16 cellular contexts compared by ENCODE assay signal in the genomic region with DNA sequence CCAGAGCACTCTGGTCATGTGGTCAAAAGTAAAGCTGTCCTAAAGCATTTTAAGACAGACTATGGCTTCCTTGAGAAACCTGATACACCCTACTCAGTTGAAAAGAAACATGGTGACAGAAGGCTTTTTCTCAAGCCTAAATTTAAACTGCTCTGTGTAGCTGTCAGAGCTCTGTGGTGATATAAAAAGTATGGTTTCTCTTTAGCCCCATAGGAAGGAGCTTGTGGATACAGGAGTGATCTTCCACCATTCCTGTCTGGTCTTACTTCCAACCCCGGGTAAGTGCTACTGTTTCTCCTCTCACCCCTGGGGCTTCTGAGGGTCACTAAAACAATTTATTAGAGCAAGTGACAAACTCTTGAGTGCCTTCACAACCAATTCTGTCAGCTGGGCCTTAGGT. TPM values are rescaled to one million over a fixed set of nuclear protein-coding genes. Genes with fewer than 3 reads are reported as not detected.
A peak's percentile ranks its signal among the peaks of the same experiment; 100 is the strongest.
DNase-seq lines count a peak whose midpoint lies in the region; ATAC-seq and TF ChIP-seq lines count a peak whose summit lies in the region.
"Had no signal": no experiment of that assay in that cellular context is flagged by ENCODE, and none has a peak within 500 bp of the region (broad histone marks: within the 10 kb centered on the region; RNA-seq: fewer than 3 reads in every experiment).

No MANE protein-coding gene starts in this region.

- no peak for ATAC-seq in WTC11
- no peak for ATAC-seq in GM18868 (IDR thresholded peaks at IDR 0.05; ENCODE audit: unreplicated experiment)

- H3K4me3 Mint-ChIP-seq in WTC11 = no peak overlapping the region
- H3K4me3 Mint-ChIP-seq: T-helper 2 cell treated with Interferon-gamma antibody and Interleukin-4, amounts not matched to agents 5 μg/mL and 100 μg/mL, for 36 hours had no signal

- peak; percentile 15 to 32 for DNase-seq in Kasumi-1 (lab: John Stamatoyannopoulos, UW)
- no peak for DNase-seq in WTC11 (ENCODE audit: low spot score)
- peak; percentile 23 for DNase-seq in iris pigment epithelial cell (ENCODE audit: low read depth)
- no peak for DNase-seq in activated CD4-positive, alpha-beta T cell treated with anti-CD3 and anti-CD28 coated beads, Interleukin-2, amount 50 U/mL, for 4 hours
- DNase-seq in occipital lobe (lab: John Stamatoyannopoulos, UW) = no peak
- no peak for DNase-seq in GM19238 (ENCODE audit: insufficient read length, low spot score)
- DNase-seq: activated CD4-positive, alpha-beta T cell treated with anti-CD3 and anti-CD28 coated beads, Interleukin-2, amount 50 U/mL, for 48 hours; effector CD4-positive, alpha-beta T cell; foreskin melanocyte; mucosa of descending colon; stimulated activated CD4-positive, alpha-beta T cell treated with anti-CD3 and anti-CD28 coated beads, Interleukin-1b, Interleukin-23, amount 100 ng/mL, for 48 hours; uterus had no signal

- H3K4me3 ChIP-seq in BLaER1 = no peak overlapping the region
- H3K4me3 ChIP-seq: mucosa of descending colon, uterus had no signal

- no peak for TF ChIP-seq CTCF in WTC11 (IDR thresholded peaks at IDR 0.05)

- H3K36me3 Mint-ChIP-seq in WTC11 = 0 out of 2 replicates have a peak, but pooled peaks cover 4% of the 10 kb centered on the region

- H3K27ac Mint-ChIP-seq in WTC11 = no peak overlapping the region
- H3K27ac Mint-ChIP-seq: progenitor cell of endocrine pancreas; T-helper 2 cell treated with Interferon-gamma antibody and Interleukin-4, amounts not matched to agents 5 μg/mL and 100 μg/mL, for 36 hours had no signal

- H3K4me2 ChIP-seq in BLaER1 = peak overlapping the region; percentile 55

- no peaks in the 10 kb centered on the region for H3K9me3 Mint-ChIP-seq in WTC11
- H3K9me3 Mint-ChIP-seq: T-helper 2 cell treated with Interferon-gamma antibody and Interleukin-4, amounts not matched to agents 5 μg/mL and 100 μg/mL, for 36 hours had no signal

- no peaks in the 10 kb centered on the region for H3K9me3 ChIP-seq in BLaER1
- H3K9me3 ChIP-seq: mucosa of descending colon, uterus had no signal

- H3K9ac ChIP-seq in BLaER1 = no peak overlapping the region

- H3K4me1 ChIP-seq in BLaER1 = peaks cover 76% of the 10 kb centered on the region

- no peak overlapping the region for H3K27ac ChIP-seq in BLaER1
- H3K27ac ChIP-seq: uterus had no signal

- H3K27me3 Mint-ChIP-seq in WTC11 (ENCODE audit: low read depth) = no peaks in the 10 kb centered on the region
- H3K27me3 Mint-ChIP-seq: progenitor cell of endocrine pancreas had no signal

- POLR2A ChIA-PET in WTC11 (lab: Charles Lee) = interaction anchor here (0.6 to 0.9 kb wide), 2 partner anchors 10 to 620 kb away, joined by 3 read pairs; no protein-coding TSS in a partner anchor

- H3K36me3 ChIP-seq in BLaER1 = peaks cover 4% of the 10 kb centered on the region; the same call in 1 of the 2 replicates
- H3K36me3 ChIP-seq: uterus had no signal

- CTCF ChIA-PET in WTC11 (lab: Charles Lee) = interaction anchor here (1.1 kb wide), 1 partner anchor 315 kb away, joined by 6 read pairs; no protein-coding TSS in a partner anchor

- no peaks in the 10 kb centered on the region for H3K27me3 ChIP-seq in BLaER1
- H3K27me3 ChIP-seq: uterus had no signal

- H4K20me1 ChIP-seq in BLaER1 = peaks cover 100% of the 10 kb centered on the region

- H3K4me1 Mint-ChIP-seq in WTC11 = peaks cover 28% of the 10 kb centered on the region

TF ChIP-seq in WTC11, 78 proteins besides CTCF, POLR2A, EP300 and RAD21:
- TF ChIP-seq AFF4 (CRISPR knock-in tag; IDR thresholded peaks at IDR 0.05; ENCODE audit: borderline replicate concordance) = no peak
- TF ChIP-seq PRRX2 (CRISPR knock-in tag; IDR thresholded peaks at IDR 0.05) = no peak
- no peak for TF ChIP-seq MLX (CRISPR knock-in tag; IDR thresholded peaks at IDR 0.05)
- no peak for TF ChIP-seq NFYB (CRISPR knock-in tag; conservative IDR thresholded peaks at IDR 0.05; ENCODE audit: low read depth)
- no peak for TF ChIP-seq SOX15 (CRISPR knock-in tag; IDR thresholded peaks at IDR 0.05)
- TF ChIP-seq PRDM15 (CRISPR knock-in tag; IDR thresholded peaks at IDR 0.05) = peak; percentile 76
- TF ChIP-seq TCF7 (CRISPR knock-in tag; IDR thresholded peaks at IDR 0.05; ENCODE audit: low read depth) = no peak
- TF ChIP-seq, protein P1, sequence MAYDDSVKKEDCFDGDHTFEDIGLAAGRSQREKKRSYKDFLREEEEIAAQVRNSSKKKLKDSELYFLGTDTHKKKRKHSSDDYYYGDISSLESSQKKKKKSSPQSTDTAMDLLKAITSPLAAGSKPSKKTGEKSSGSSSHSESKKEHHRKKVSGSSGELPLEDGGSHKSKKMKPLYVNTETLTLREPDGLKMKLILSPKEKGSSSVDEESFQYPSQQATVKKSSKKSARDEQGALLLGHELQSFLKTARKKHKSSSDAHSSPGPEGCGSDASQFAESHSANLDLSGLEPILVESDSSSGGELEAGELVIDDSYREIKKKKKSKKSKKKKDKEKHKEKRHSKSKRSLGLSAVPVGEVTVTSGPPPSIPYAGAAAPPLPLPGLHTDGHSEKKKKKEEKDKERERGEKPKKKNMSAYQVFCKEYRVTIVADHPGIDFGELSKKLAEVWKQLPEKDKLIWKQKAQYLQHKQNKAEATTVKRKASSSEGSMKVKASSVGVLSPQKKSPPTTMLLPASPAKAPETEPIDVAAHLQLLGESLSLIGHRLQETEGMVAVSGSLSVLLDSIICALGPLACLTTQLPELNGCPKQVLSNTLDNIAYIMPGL (CRISPR knock-in tag; IDR thresholded peaks at IDR 0.05) = no peak
- TF ChIP-seq, protein P2, sequence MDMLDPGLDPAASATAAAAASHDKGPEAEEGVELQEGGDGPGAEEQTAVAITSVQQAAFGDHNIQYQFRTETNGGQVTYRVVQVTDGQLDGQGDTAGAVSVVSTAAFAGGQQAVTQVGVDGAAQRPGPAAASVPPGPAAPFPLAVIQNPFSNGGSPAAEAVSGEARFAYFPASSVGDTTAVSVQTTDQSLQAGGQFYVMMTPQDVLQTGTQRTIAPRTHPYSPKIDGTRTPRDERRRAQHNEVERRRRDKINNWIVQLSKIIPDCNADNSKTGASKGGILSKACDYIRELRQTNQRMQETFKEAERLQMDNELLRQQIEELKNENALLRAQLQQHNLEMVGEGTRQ (CRISPR knock-in tag; IDR thresholded peaks at IDR 0.05) = no peak

RNA-seq across cellular contexts. Expression of gene TP53BP2, which starts 8.5 kb away (rescaled TPM):
- total RNA-seq in WTC11 (2021) (39.3 to 42.7 TPM (median 41.4 TPM) in 3 replicates), occipital lobe (36.3 TPM)

Comparison
In these comparisons a context has a peak if more than half of its experiments do, and no peak if none do; other contexts are left out.
1. DNase-seq: peak in Kasumi-1 (2 of 2) and iris pigment epithelial cell (single experiment); none in WTC11 (single experiment), activated CD4-positive, alpha-beta T cell treated with anti-CD3 and anti-CD28 coated beads, Interleukin-2, amount 50 U/mL, for 4 hours (0 of 2), occipital lobe (single experiment) and GM19238 (single experiment).